Comparison of ENCODE assay signal across 2 cellular contexts in the genomic region with DNA sequence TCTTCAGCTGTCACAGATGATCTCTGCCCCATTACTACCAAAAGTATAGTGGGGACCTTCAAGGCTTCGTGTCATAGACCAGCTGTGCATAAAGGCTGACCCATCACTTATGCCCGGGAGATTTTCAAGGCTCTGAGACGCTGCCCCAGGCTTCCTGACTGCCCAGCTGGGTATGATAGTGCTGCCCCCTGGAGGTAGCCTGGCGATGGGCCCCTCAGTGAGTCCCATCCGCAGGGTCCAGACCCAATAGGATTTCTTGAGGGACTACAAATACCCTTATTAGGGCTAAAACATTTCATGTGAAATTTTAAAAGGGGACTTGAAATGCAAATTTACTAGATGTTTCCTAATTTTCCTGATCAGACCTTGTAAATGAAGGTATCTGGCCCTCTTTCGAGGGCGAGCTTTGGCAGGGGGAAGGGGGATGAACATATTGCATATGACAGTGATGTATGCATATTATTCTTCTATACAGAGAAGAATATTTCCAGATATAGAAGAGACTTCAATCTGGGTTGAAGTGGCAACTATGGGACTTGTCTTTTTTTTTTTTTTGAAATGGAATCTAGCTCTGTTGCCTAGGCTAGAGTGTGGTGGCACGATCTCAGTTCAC.
TF ChIP-seq lines count a peak whose summit lies in the region.

No MANE protein-coding gene starts in this region.

TF ChIP-seq in SK-N-SH, 30 proteins besides CTCF, POLR2A, EP300 and RAD21:
- no peak for TF ChIP-seq RXRA (IDR thresholded peaks at IDR 0.05; ENCODE audit: borderline replicate concordance, low read depth)
- TF ChIP-seq ELF1 (IDR thresholded peaks at IDR 0.05): no peak
- TF ChIP-seq, protein P1, sequence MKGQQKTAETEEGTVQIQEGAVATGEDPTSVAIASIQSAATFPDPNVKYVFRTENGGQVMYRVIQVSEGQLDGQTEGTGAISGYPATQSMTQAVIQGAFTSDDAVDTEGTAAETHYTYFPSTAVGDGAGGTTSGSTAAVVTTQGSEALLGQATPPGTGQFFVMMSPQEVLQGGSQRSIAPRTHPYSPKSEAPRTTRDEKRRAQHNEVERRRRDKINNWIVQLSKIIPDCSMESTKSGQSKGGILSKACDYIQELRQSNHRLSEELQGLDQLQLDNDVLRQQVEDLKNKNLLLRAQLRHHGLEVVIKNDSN (IDR thresholded peaks at IDR 0.05; ENCODE audit: borderline replicate concordance, low read depth): no peak
- TF ChIP-seq EZH2phosphoT487 (IDR thresholded peaks at IDR 0.05; ENCODE audit: borderline replicate concordance, low read depth): no peak
- TF ChIP-seq, protein P2, sequence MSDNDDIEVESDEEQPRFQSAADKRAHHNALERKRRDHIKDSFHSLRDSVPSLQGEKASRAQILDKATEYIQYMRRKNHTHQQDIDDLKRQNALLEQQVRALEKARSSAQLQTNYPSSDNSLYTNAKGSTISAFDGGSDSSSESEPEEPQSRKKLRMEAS (IDR thresholded peaks at IDR 0.05; ENCODE audit: low read depth): no peak
- TF ChIP-seq FOSL2 (IDR thresholded peaks at IDR 0.05; ENCODE audit: borderline replicate concordance, low read depth): no peak
- TF ChIP-seq, protein P3, sequence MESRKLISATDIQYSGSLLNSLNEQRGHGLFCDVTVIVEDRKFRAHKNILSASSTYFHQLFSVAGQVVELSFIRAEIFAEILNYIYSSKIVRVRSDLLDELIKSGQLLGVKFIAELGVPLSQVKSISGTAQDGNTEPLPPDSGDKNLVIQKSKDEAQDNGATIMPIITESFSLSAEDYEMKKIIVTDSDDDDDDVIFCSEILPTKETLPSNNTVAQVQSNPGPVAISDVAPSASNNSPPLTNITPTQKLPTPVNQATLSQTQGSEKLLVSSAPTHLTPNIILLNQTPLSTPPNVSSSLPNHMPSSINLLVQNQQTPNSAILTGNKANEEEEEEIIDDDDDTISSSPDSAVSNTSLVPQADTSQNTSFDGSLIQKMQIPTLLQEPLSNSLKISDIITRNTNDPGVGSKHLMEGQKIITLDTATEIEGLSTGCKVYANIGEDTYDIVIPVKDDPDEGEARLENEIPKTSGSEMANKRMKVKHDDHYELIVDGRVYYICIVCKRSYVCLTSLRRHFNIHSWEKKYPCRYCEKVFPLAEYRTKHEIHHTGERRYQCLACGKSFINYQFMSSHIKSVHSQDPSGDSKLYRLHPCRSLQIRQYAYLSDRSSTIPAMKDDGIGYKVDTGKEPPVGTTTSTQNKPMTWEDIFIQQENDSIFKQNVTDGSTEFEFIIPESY (IDR thresholded peaks at IDR 0.05; ENCODE audit: borderline replicate concordance, low read depth): no peak
- TF ChIP-seq, protein P4, sequence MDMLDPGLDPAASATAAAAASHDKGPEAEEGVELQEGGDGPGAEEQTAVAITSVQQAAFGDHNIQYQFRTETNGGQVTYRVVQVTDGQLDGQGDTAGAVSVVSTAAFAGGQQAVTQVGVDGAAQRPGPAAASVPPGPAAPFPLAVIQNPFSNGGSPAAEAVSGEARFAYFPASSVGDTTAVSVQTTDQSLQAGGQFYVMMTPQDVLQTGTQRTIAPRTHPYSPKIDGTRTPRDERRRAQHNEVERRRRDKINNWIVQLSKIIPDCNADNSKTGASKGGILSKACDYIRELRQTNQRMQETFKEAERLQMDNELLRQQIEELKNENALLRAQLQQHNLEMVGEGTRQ (IDR thresholded peaks at IDR 0.05; ENCODE audit: borderline replicate concordance, low read depth, low read length): no peak
- TF ChIP-seq FOXJ3 (CRISPR knock-in tag; IDR thresholded peaks at IDR 0.05): no peak
- TF ChIP-seq CHD2 (IDR thresholded peaks at IDR 0.05; ENCODE audit: low read length, partially characterized antibody): no peak
- TF ChIP-seq SIN3A (IDR thresholded peaks at IDR 0.05; ENCODE audit: borderline replicate concordance, low read depth, low read length): no peak
- no peak for TF ChIP-seq POLR2AphosphoS5 (IDR thresholded peaks at IDR 0.05; ENCODE audit: low read depth, low read length)
- no peak for TF ChIP-seq JUND (IDR thresholded peaks at IDR 0.05)
- TF ChIP-seq RCOR1 (IDR thresholded peaks at IDR 0.05; ENCODE audit: low read length): no peak
- TF ChIP-seq RFX5 (IDR thresholded peaks at IDR 0.05; ENCODE audit: low read length): no peak
- TF ChIP-seq GABPA (IDR thresholded peaks at IDR 0.05; ENCODE audit: low read depth): no peak
- TF ChIP-seq, protein P5, sequence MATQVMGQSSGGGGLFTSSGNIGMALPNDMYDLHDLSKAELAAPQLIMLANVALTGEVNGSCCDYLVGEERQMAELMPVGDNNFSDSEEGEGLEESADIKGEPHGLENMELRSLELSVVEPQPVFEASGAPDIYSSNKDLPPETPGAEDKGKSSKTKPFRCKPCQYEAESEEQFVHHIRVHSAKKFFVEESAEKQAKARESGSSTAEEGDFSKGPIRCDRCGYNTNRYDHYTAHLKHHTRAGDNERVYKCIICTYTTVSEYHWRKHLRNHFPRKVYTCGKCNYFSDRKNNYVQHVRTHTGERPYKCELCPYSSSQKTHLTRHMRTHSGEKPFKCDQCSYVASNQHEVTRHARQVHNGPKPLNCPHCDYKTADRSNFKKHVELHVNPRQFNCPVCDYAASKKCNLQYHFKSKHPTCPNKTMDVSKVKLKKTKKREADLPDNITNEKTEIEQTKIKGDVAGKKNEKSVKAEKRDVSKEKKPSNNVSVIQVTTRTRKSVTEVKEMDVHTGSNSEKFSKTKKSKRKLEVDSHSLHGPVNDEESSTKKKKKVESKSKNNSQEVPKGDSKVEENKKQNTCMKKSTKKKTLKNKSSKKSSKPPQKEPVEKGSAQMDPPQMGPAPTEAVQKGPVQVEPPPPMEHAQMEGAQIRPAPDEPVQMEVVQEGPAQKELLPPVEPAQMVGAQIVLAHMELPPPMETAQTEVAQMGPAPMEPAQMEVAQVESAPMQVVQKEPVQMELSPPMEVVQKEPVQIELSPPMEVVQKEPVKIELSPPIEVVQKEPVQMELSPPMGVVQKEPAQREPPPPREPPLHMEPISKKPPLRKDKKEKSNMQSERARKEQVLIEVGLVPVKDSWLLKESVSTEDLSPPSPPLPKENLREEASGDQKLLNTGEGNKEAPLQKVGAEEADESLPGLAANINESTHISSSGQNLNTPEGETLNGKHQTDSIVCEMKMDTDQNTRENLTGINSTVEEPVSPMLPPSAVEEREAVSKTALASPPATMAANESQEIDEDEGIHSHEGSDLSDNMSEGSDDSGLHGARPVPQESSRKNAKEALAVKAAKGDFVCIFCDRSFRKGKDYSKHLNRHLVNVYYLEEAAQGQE (IDR thresholded peaks at IDR 0.05; ENCODE audit: low read depth, low read length): no peak
- TF ChIP-seq NRF1 (IDR thresholded peaks at IDR 0.05; ENCODE audit: low read depth, low read length): no peak
TF ChIP-seq in SK-N-SH: peak in this region for 0.

TF ChIP-seq in HepG2, 621 proteins besides CTCF, POLR2A, EP300 and RAD21:
- peak; percentile 35 for TF ChIP-seq STAG1 (CRISPR knock-in tag; IDR thresholded peaks at IDR 0.05)
- no peak for TF ChIP-seq AGO2 (optimal IDR thresholded peaks at IDR 0.05; ENCODE audit: low read depth, low read length)
